Comparison of ENCODE assay signal across 31 cellular contexts in genomic region chr12:130195776-130196175, GRCh38. TPM values are rescaled to one million over a fixed set of nuclear protein-coding genes. Genes with fewer than 3 reads are reported as not detected.
"Had no signal": no experiment of that assay in that cellular context is flagged by ENCODE, and none has a peak within 500 bp of the region (broad histone marks: within the 10 kb centered on the region; RNA-seq: fewer than 3 reads in every experiment).

No MANE protein-coding gene starts in this region.

- H3K36me3 Mint-ChIP-seq: activated naive CD4-positive, alpha-beta T cell treated with anti-CD3 and anti-CD28 coated beads, Interleukin-2, amount 10 ng/mL, durations not matched to agents 7 days and 5 days; activated naive CD8-positive, alpha-beta T cell treated with anti-CD3 and anti-CD28 coated beads, Interleukin-2, amount 10 ng/mL, durations not matched to agents 7 days and 5 days; brain had no signal

- H3K9me3 ChIP-seq: ascending aorta, breast epithelium, gastrocnemius medialis had no signal

- H3K27me3 ChIP-seq: ascending aorta, foreskin keratinocyte, gastrocnemius medialis had no signal

- ATAC-seq: activated CD4-positive, alpha-beta T cell treated with anti-CD3 and anti-CD28 coated beads for 36 hours; activated naive CD4-positive, alpha-beta T cell treated with anti-CD3 and anti-CD28 coated beads, Interleukin-2, amount 50 U/mL, for 72 hours; activated T-cell treated with anti-CD3 and anti-CD28 coated beads, Interleukin-2, amount 50 U/mL, for 72 hours; effector memory CD8-positive, alpha-beta T cell; foreskin keratinocyte; gastrocnemius medialis had no signal

- H3K4me1 Mint-ChIP-seq: activated CD4-positive, alpha-beta memory T cell treated with anti-CD3 and anti-CD28 coated beads, Interleukin-2, amount 10 ng/mL, durations not matched to agents 7 days and 5 days; activated CD4-positive, alpha-beta T cell treated with anti-CD3 and anti-CD28 coated beads for 36 hours; activated CD4-positive, alpha-beta T cell treated with anti-CD3 and anti-CD28 coated beads, Interleukin-2, amount 10 ng/mL, durations not matched to agents 7 days and 5 days; activated naive CD4-positive, alpha-beta T cell treated with anti-CD3 and anti-CD28 coated beads, Interleukin-2, amount 10 ng/mL, durations not matched to agents 7 days and 5 days; activated naive CD8-positive, alpha-beta T cell treated with anti-CD3 and anti-CD28 coated beads, Interleukin-2, amount 10 ng/mL, durations not matched to agents 7 days and 5 days; central memory CD8-positive, alpha-beta T cell had no signal

- H3K36me3 ChIP-seq: ascending aorta, breast epithelium, cardiac muscle cell, esophagus muscularis mucosa, gastrocnemius medialis had no signal

- DNase-seq: activated CD4-positive, alpha-beta memory T cell treated with anti-CD3 and anti-CD28 coated beads, Interleukin-2, amount 10 ng/mL, durations not matched to agents 7 days and 5 days; activated CD4-positive, alpha-beta T cell treated with anti-CD3 and anti-CD28 coated beads for 36 hours; activated CD4-positive, alpha-beta T cell treated with anti-CD3 and anti-CD28 coated beads, Interleukin-2, amount 10 ng/mL, durations not matched to agents 7 days and 5 days; activated CD4-positive, alpha-beta T cell treated with anti-CD3 and anti-CD28 coated beads, Interleukin-2, amount 50 U/mL, for 4 hours; activated CD4-positive, CD25-positive, alpha-beta regulatory T cell; activated CD4-positive, CD25-positive, alpha-beta regulatory T cell treated with anti-CD3 and anti-CD28 coated beads, Interleukin-2, amount 50 U/mL, for 72 hours; activated CD8-positive, alpha-beta memory T cell treated with anti-CD3 and anti-CD28 coated beads, Interleukin-2, amount 50 U/mL, for 48 hours; activated gamma-delta T cell; activated naive CD4-positive, alpha-beta T cell; activated naive CD4-positive, alpha-beta T cell treated with anti-CD3 and anti-CD28 coated beads, Interleukin-2, amount 10 ng/mL, durations not matched to agents 7 days and 5 days; activated naive CD8-positive, alpha-beta T cell treated with anti-CD3 and anti-CD28 coated beads, Interleukin-2, amount 10 ng/mL, durations not matched to agents 7 days and 5 days; activated T-cell treated with anti-CD3 and anti-CD28 coated beads for 4 hours; activated T-cell treated with anti-CD3 and anti-CD28 coated beads, Interleukin-2, amount 50 U/mL, for 24 hours; activated T-cell treated with anti-CD3 and anti-CD28 coated beads, Interleukin-2, amount 50 U/mL, for 72 hours; dorsolateral prefrontal cortex; effector CD4-positive, alpha-beta T cell; effector memory CD8-positive, alpha-beta T cell; erythroblast; foreskin keratinocyte; gastrocnemius medialis; T-helper 2 cell had no signal

- H3K9me3 Mint-ChIP-seq: activated CD4-positive, alpha-beta T cell treated with anti-CD3 and anti-CD28 coated beads, Interleukin-2, amount 10 ng/mL, durations not matched to agents 7 days and 5 days; activated naive CD8-positive, alpha-beta T cell treated with anti-CD3 and anti-CD28 coated beads, Interleukin-2, amount 10 ng/mL, durations not matched to agents 7 days and 5 days; activated T-cell treated with anti-CD3 and anti-CD28 coated beads, Interleukin-2, amount 50 U/mL, for 24 hours; dendritic cell treated with granulocyte-macrophage colony-stimulating factor and Interleukin-4, amounts not matched to agents 40 ng/mL and 50 ng/mL, for 4 days had no signal

- H3K4me1 ChIP-seq: ascending aorta, breast epithelium, esophagus muscularis mucosa, foreskin keratinocyte, gastrocnemius medialis had no signal

- H3K4me3 Mint-ChIP-seq: activated CD4-positive, alpha-beta memory T cell treated with anti-CD3 and anti-CD28 coated beads, Interleukin-2, amount 10 ng/mL, durations not matched to agents 7 days and 5 days; activated CD4-positive, alpha-beta T cell treated with anti-CD3 and anti-CD28 coated beads for 36 hours; activated CD4-positive, alpha-beta T cell treated with anti-CD3 and anti-CD28 coated beads, Interleukin-2, amount 10 ng/mL, durations not matched to agents 7 days and 5 days; activated naive CD4-positive, alpha-beta T cell treated with anti-CD3 and anti-CD28 coated beads, Interleukin-2, amount 10 ng/mL, durations not matched to agents 7 days and 5 days; activated naive CD8-positive, alpha-beta T cell treated with anti-CD3 and anti-CD28 coated beads, Interleukin-2, amount 10 ng/mL, durations not matched to agents 7 days and 5 days; activated T-cell treated with anti-CD3 and anti-CD28 coated beads, Interleukin-2, amount 50 U/mL, for 24 hours; activated T-cell treated with anti-CD3 and anti-CD28 coated beads, Interleukin-2, amount 50 U/mL, for 72 hours; brain; central memory CD8-positive, alpha-beta T cell; dendritic cell treated with granulocyte-macrophage colony-stimulating factor and Interleukin-4, amounts not matched to agents 40 ng/mL and 50 ng/mL, for 4 days; effector memory CD8-positive, alpha-beta T cell had no signal

- H3K27ac ChIP-seq: ascending aorta, breast epithelium, cardiac muscle cell, coronary artery, dorsolateral prefrontal cortex, esophagus muscularis mucosa, foreskin keratinocyte, gastrocnemius medialis had no signal

- H3K27ac Mint-ChIP-seq: activated CD4-positive, alpha-beta memory T cell treated with anti-CD3 and anti-CD28 coated beads, Interleukin-2, amount 10 ng/mL, durations not matched to agents 7 days and 5 days; activated CD4-positive, alpha-beta T cell treated with anti-CD3 and anti-CD28 coated beads for 36 hours; activated CD4-positive, alpha-beta T cell treated with anti-CD3 and anti-CD28 coated beads, Interleukin-2, amount 10 ng/mL, durations not matched to agents 7 days and 5 days; activated naive CD4-positive, alpha-beta T cell treated with anti-CD3 and anti-CD28 coated beads, Interleukin-2, amount 10 ng/mL, durations not matched to agents 7 days and 5 days; activated naive CD4-positive, alpha-beta T cell treated with anti-CD3 and anti-CD28 coated beads, Interleukin-2, amount 50 U/mL, for 72 hours; activated naive CD8-positive, alpha-beta T cell treated with anti-CD3 and anti-CD28 coated beads, Interleukin-2, amount 10 ng/mL, durations not matched to agents 7 days and 5 days; activated T-cell treated with anti-CD3 and anti-CD28 coated beads, Interleukin-2, amount 50 U/mL, for 24 hours; activated T-cell treated with anti-CD3 and anti-CD28 coated beads, Interleukin-2, amount 50 U/mL, for 72 hours; dendritic cell treated with granulocyte-macrophage colony-stimulating factor and Interleukin-4, amounts not matched to agents 40 ng/mL and 50 ng/mL, for 4 days; effector memory CD8-positive, alpha-beta T cell had no signal

- H3K27me3 Mint-ChIP-seq: activated CD4-positive, alpha-beta memory T cell treated with anti-CD3 and anti-CD28 coated beads, Interleukin-2, amount 10 ng/mL, durations not matched to agents 7 days and 5 days; activated CD4-positive, alpha-beta T cell treated with anti-CD3 and anti-CD28 coated beads, Interleukin-2, amount 10 ng/mL, durations not matched to agents 7 days and 5 days; activated naive CD4-positive, alpha-beta T cell treated with anti-CD3 and anti-CD28 coated beads, Interleukin-2, amount 10 ng/mL, durations not matched to agents 7 days and 5 days; activated naive CD8-positive, alpha-beta T cell treated with anti-CD3 and anti-CD28 coated beads, Interleukin-2, amount 10 ng/mL, durations not matched to agents 7 days and 5 days; central memory CD8-positive, alpha-beta T cell; dendritic cell treated with granulocyte-macrophage colony-stimulating factor and Interleukin-4, amounts not matched to agents 40 ng/mL and 50 ng/mL, for 4 days; effector memory CD8-positive, alpha-beta T cell had no signal

- H3K4me3 ChIP-seq: ascending aorta, breast epithelium, cardiac muscle cell, coronary artery, dorsolateral prefrontal cortex, esophagus muscularis mucosa, gastrocnemius medialis had no signal

RNA-seq across cellular contexts. Expression of gene FZD10, which starts 33.5 kb away (rescaled TPM):
- total RNA-seq: activated CD4-positive, alpha-beta memory T cell treated with anti-CD3 and anti-CD28 coated beads, Interleukin-2, amount 10 ng/mL, durations not matched to agents 7 days and 5 days; activated CD4-positive, alpha-beta T cell treated with anti-CD3 and anti-CD28 coated beads for 36 hours; activated CD4-positive, alpha-beta T cell treated with anti-CD3 and anti-CD28 coated beads, Interleukin-2, amount 10 ng/mL, durations not matched to agents 7 days and 5 days; activated naive CD4-positive, alpha-beta T cell treated with anti-CD3 and anti-CD28 coated beads, Interleukin-2, amount 50 U/mL, for 72 hours; activated naive CD8-positive, alpha-beta T cell treated with anti-CD3 and anti-CD28 coated beads, Interleukin-2, amount 10 ng/mL, durations not matched to agents 7 days and 5 days; activated T-cell treated with anti-CD3 and anti-CD28 coated beads, Interleukin-2, amount 50 U/mL, for 72 hours; T-helper 1 cell treated with Interleukin-12 subunit alpha and Interleukin-12 subunit beta and Interleukin-4 antibody, amounts not matched to agents 30 ng/mL and 1 ng/mL, for 36 hours had no signal
- polyA plus RNA-seq: cardiac muscle cell had no signal
